21 cellular contexts compared by ENCODE assay signal in genomic region chr15:89512631-89513030, GRCh38. TPM values are rescaled to one million over a fixed set of nuclear protein-coding genes. Genes with fewer than 3 reads are reported as not detected.
"Had no signal": no experiment of that assay in that cellular context is flagged by ENCODE, and none has a peak within 500 bp of the region (broad histone marks: within the 10 kb centered on the region; RNA-seq: fewer than 3 reads in every experiment).

No MANE protein-coding gene starts in this region.

- DNase-seq: Kasumi-1, MM.1S, NCI-H1092 treated with DMSO at 0.1 percent for 48 hours, NCI-H1436, NCI-H187, NCI-H2029, NCI-H2081 treated with DMSO at 0.1 percent for 48 hours, NCI-H2171, NCI-H226, NCI-H446, NCI-H510A, NCI-H524 treated with DMSO at 0.1 percent for 48 hours, NCI-H69, NCI-H774, RPMI8226, SHP77 had no signal

- H3K4me1 Mint-ChIP-seq: IgD-negative memory B cell had no signal

- H3K36me3 Mint-ChIP-seq: IgD-negative memory B cell had no signal

- H3K4me3 ChIP-seq: K562 had no signal

- H3K4me3 Mint-ChIP-seq: IgD-negative memory B cell had no signal

- H3K27ac ChIP-seq: HL-60, KMS-11 had no signal

- H3K27ac Mint-ChIP-seq: IgD-negative memory B cell had no signal

RNA-seq across cellular contexts. Expression of gene RHCG, which starts 16.2 kb away (rescaled TPM):
- total RNA-seq: K562, M059J had no signal
- polyA plus RNA-seq: IgD-negative memory B cell, K562 had no signal
